13 cellular contexts compared by ENCODE assay signal in genomic region chr4:25884040-25884788, GRCh38. TPM values are rescaled to one million over a fixed set of nuclear protein-coding genes. Genes with fewer than 3 reads are reported as not detected.
DNase-seq lines count a peak whose midpoint lies in the region; ATAC-seq and TF ChIP-seq lines count a peak whose summit lies in the region.
"Had no signal": no experiment of that assay in that cellular context is flagged by ENCODE, and none has a peak within 500 bp of the region (broad histone marks: within the 10 kb centered on the region; RNA-seq: fewer than 3 reads in every experiment).

No MANE protein-coding gene starts in this region.

- no peak for TF ChIP-seq CTCF in SK-N-SH (IDR thresholded peaks at IDR 0.05)

- 26% methylated on average over 6 of the region's 6 CpGs for WGBS in SK-N-SH (ENCODE audit: low lambda C conversion rate)

- H3K36me3 ChIP-seq in SK-N-SH (replicated peaks in 1 of 2; ENCODE audit: control insufficient read depth in 1 of 2, insufficient read depth in 2 of 2, low read length in 1 of 2): no peaks in the 10 kb centered on the region

- TF ChIP-seq EP300 in SK-N-SH (IDR thresholded peaks at IDR 0.05; ENCODE audit: borderline replicate concordance in 1 of 2, low read depth in 1 of 2, low read length in 1 of 2): no peak

- H3K4me2 ChIP-seq in SK-N-SH: peak overlapping the region; percentile 26; the same call in 1 of the 2 replicates

- no peaks in the 10 kb centered on the region for H3K79me2 ChIP-seq in SK-N-SH (ENCODE audit: insufficient read depth)

- no peaks in the 10 kb centered on the region for H3K9me2 ChIP-seq in SK-N-SH

- POLR2A ChIA-PET in SK-N-SH (lab: Yijun Ruan, JAX): no interaction called here

- no peaks in the 10 kb centered on the region for H4K20me1 ChIP-seq in SK-N-SH (ENCODE audit: insufficient read depth)

- peak; percentile 83 for ATAC-seq in HG02610 (IDR thresholded peaks at IDR 0.05; ENCODE audit: unreplicated experiment)
- ATAC-seq in HG03095 (IDR thresholded peaks at IDR 0.05; ENCODE audit: unreplicated experiment): no peak
- ATAC-seq: Panc1 had no signal

- H3K27ac ChIP-seq in SK-N-SH (ENCODE audit: low read depth in 2 of 2, low read length in 1 of 2): peak overlapping the region in 1 of 2 experiments; percentile 18; a peak in 1 of 4 replicates

- H3K4me1 ChIP-seq in SK-N-SH (ENCODE audit: control insufficient read depth in 1 of 2, insufficient read depth in 2 of 2, low read depth in 1 of 2, low read length in 1 of 2): peaks cover 9 to 11% of the 10 kb centered on the region in 2 experiments; a peak in 3 of 4 replicates

- CTCF ChIA-PET in SK-N-SH (lab: Yijun Ruan, JAX): interaction anchor here (0.9 to 1.1 kb wide), 2 partner anchors 9 to 23 kb away, joined by 3 to 4 read pairs; no protein-coding TSS in a partner anchor

- peaks cover 4% of the 10 kb centered on the region for H3K27me3 Mint-ChIP-seq in activated CD4-positive, alpha-beta T cell treated with anti-CD3 and anti-CD28 coated beads, Interleukin-2, amount 10 ng/mL, durations not matched to agents 24 days and 14 days

- H3K9me3 ChIP-seq in SK-N-SH: no peaks in the 10 kb centered on the region

- DNase-seq in EL: peak; percentile 69
- DNase-seq in SK-N-SH: no peak
- peak; percentile 75 for DNase-seq in left kidney (ENCODE audit: low read depth, low spot score)
- DNase-seq in NCI-H2029 (lab: John Stamatoyannopoulos, UW): no peak
- DNase-seq in activated CD4-positive, alpha-beta T cell treated with anti-CD3 and anti-CD28 coated beads, Interleukin-2, amount 10 ng/mL, durations not matched to agents 24 days and 14 days: no peak
- no peak for DNase-seq in NCI-H1105 (lab: John Stamatoyannopoulos, UW)
- DNase-seq: activated CD8-positive, alpha-beta memory T cell treated with anti-CD3 and anti-CD28 coated beads, Interleukin-2, amount 50 U/mL, for 4 hours; DMS53; effector memory CD4-positive, alpha-beta T cell; stimulated activated CD4-positive, alpha-beta T cell treated with anti-CD3 and anti-CD28 coated beads, Interleukin-4, amount 100 ng/mL, for 24 hours had no signal

- peak overlapping the region; percentile 23; the same call in 1 of the 2 replicates for H2AFZ ChIP-seq in SK-N-SH (ENCODE audit: low read depth)

- H3K9me3 Mint-ChIP-seq in activated CD4-positive, alpha-beta T cell treated with anti-CD3 and anti-CD28 coated beads, Interleukin-2, amount 10 ng/mL, durations not matched to agents 24 days and 14 days: no peaks in the 10 kb centered on the region

- H3K4me1 Mint-ChIP-seq in activated CD4-positive, alpha-beta T cell treated with anti-CD3 and anti-CD28 coated beads, Interleukin-2, amount 10 ng/mL, durations not matched to agents 24 days and 14 days: no peaks in the 10 kb centered on the region

- H3K4me3 Mint-ChIP-seq in activated CD4-positive, alpha-beta T cell treated with anti-CD3 and anti-CD28 coated beads, Interleukin-2, amount 10 ng/mL, durations not matched to agents 24 days and 14 days: no peak overlapping the region

- TF ChIP-seq RAD21 in SK-N-SH (IDR thresholded peaks at IDR 0.05; ENCODE audit: low read length): no peak

- no peaks in the 10 kb centered on the region for H3K27me3 ChIP-seq in SK-N-SH (ENCODE audit: insufficient read depth)

- no peaks in the 10 kb centered on the region for H3K36me3 Mint-ChIP-seq in activated CD4-positive, alpha-beta T cell treated with anti-CD3 and anti-CD28 coated beads, Interleukin-2, amount 10 ng/mL, durations not matched to agents 24 days and 14 days (ENCODE audit: low read depth)

- no peaks in the 10 kb centered on the region for H3F3A ChIP-seq in SK-N-SH (replicated peaks; ENCODE audit: insufficient read depth)

- intact Hi-C loops in activated CD4-positive, alpha-beta T cell treated with anti-CD3 and anti-CD28 coated beads, Interleukin-2, amount 10 ng/mL, durations not matched to agents 24 days and 14 days (cut with micrococcal nuclease): no loop called here

- H3K27ac Mint-ChIP-seq in activated CD4-positive, alpha-beta T cell treated with anti-CD3 and anti-CD28 coated beads, Interleukin-2, amount 10 ng/mL, durations not matched to agents 24 days and 14 days: no peak overlapping the region

- no peak overlapping the region for H3K4me3 ChIP-seq in SK-N-SH (ENCODE audit: low read depth in 2 of 2, low read length in 1 of 2)

- no peak overlapping the region for H3K9ac ChIP-seq in SK-N-SH

TF ChIP-seq in SK-N-SH, 30 proteins besides CTCF, POLR2A, EP300 and RAD21:
- TF ChIP-seq NFIC (IDR thresholded peaks at IDR 0.05; ENCODE audit: borderline replicate concordance) (no peak), RFX5 (IDR thresholded peaks at IDR 0.05; ENCODE audit: low read length) (no peak), FOSL2 (IDR thresholded peaks at IDR 0.05; ENCODE audit: borderline replicate concordance, low read depth) (no peak)
- TF ChIP-seq, protein P1, sequence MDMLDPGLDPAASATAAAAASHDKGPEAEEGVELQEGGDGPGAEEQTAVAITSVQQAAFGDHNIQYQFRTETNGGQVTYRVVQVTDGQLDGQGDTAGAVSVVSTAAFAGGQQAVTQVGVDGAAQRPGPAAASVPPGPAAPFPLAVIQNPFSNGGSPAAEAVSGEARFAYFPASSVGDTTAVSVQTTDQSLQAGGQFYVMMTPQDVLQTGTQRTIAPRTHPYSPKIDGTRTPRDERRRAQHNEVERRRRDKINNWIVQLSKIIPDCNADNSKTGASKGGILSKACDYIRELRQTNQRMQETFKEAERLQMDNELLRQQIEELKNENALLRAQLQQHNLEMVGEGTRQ (IDR thresholded peaks at IDR 0.05; ENCODE audit: borderline replicate concordance, low read depth, low read length): no peak
- TF ChIP-seq, protein P2, sequence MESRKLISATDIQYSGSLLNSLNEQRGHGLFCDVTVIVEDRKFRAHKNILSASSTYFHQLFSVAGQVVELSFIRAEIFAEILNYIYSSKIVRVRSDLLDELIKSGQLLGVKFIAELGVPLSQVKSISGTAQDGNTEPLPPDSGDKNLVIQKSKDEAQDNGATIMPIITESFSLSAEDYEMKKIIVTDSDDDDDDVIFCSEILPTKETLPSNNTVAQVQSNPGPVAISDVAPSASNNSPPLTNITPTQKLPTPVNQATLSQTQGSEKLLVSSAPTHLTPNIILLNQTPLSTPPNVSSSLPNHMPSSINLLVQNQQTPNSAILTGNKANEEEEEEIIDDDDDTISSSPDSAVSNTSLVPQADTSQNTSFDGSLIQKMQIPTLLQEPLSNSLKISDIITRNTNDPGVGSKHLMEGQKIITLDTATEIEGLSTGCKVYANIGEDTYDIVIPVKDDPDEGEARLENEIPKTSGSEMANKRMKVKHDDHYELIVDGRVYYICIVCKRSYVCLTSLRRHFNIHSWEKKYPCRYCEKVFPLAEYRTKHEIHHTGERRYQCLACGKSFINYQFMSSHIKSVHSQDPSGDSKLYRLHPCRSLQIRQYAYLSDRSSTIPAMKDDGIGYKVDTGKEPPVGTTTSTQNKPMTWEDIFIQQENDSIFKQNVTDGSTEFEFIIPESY (IDR thresholded peaks at IDR 0.05; ENCODE audit: borderline replicate concordance, low read depth): no peak

RNA-seq across cellular contexts. Expression of gene SEL1L3, which starts 21.4 kb away (rescaled TPM):
- 2.2 and 3.7 TPM in 2 replicates for polyA plus RNA-seq in SK-N-SH (2012; rRNA removed)
- 3.8 and 4.1 TPM in 2 replicates for polyA plus RNA-seq in SK-N-SH (2012; cell fraction: cytosol; rRNA removed)
- 1.8 and 3.8 TPM in 2 replicates for polyA plus RNA-seq in SK-N-SH (2012; cell fraction: nucleus; rRNA removed)
- total RNA-seq in activated CD4-positive, alpha-beta T cell treated with anti-CD3 and anti-CD28 coated beads, Interleukin-2, amount 10 ng/mL, durations not matched to agents 24 days and 14 days: 33.9 and 35.3 TPM in 2 replicates

RNA-seq across cellular contexts. Expression of gene SMIM20, which starts 29.8 kb away (rescaled TPM):
- 39.2 and 39.4 TPM in 2 replicates for polyA plus RNA-seq in SK-N-SH (2012; rRNA removed)
- polyA plus RNA-seq in SK-N-SH (2012; cell fraction: cytosol; rRNA removed): 56.0 and 63.8 TPM in 2 replicates
- polyA plus RNA-seq in SK-N-SH (2012; cell fraction: nucleus; rRNA removed): 7.7 and 12.2 TPM in 2 replicates
- total RNA-seq in activated CD4-positive, alpha-beta T cell treated with anti-CD3 and anti-CD28 coated beads, Interleukin-2, amount 10 ng/mL, durations not matched to agents 24 days and 14 days: 17.0 and 18.9 TPM in 2 replicates

Comparison
In these comparisons a context has a peak if more than half of its experiments do, and no peak if none do; other contexts are left out.
1. DNase-seq: peak in EL (single experiment) and left kidney (single experiment); none in SK-N-SH (single experiment), NCI-H2029 (single experiment), activated CD4-positive, alpha-beta T cell treated with anti-CD3 and anti-CD28 coated beads, Interleukin-2, amount 10 ng/mL, durations not matched to agents 24 days and 14 days (single experiment) and NCI-H1105 (single experiment).